Comparison of ENCODE assay signal across 8 cellular contexts in genomic region chr21:41878831-41879189, GRCh38. TPM values are rescaled to one million over a fixed set of nuclear protein-coding genes. Genes with fewer than 3 reads are reported as not detected.
DNase-seq lines count a peak whose midpoint lies in the region; ATAC-seq lines count a peak whose summit lies in the region.

No MANE protein-coding gene starts in this region.

- H3K9me3 ChIP-seq in effector memory CD4-positive, alpha-beta T cell (ENCODE audit: control insufficient read depth, low read length), result no peaks in the 10 kb centered on the region
- no peaks in the 10 kb centered on the region for H3K9me3 ChIP-seq in mesodermal cell (ENCODE audit: control insufficient read depth, low read length)

- DNase-seq in AG20443 (ENCODE audit: low spot score), result peak; percentile 94
- DNase-seq in NCI-H510A treated with DMSO at 0.1 percent for 48 hours (lab: John Stamatoyannopoulos, UW), result peak; percentile 66
- peak; percentile 82 for DNase-seq in activated CD4-positive, alpha-beta memory T cell treated with anti-CD3 and anti-CD28 coated beads, Interleukin-2, amount 10 ng/mL, durations not matched to agents 7 days and 5 days
- DNase-seq in effector memory CD4-positive, alpha-beta T cell, result peak; percentile 61 to 70 (median 63)
- peak; percentile 53 for DNase-seq in stimulated activated CD8-positive, alpha-beta memory T cell treated with anti-CD3 and anti-CD28 coated beads, Interleukin-15, amount 100 ng/mL, for 24 hours (ENCODE audit: low read depth)

- POLR2A ChIA-PET in activated CD4-positive, alpha-beta memory T cell treated with anti-CD3 and anti-CD28 coated beads, Interleukin-2, amount 10 ng/mL, durations not matched to agents 7 days and 5 days (lab: Charles Lee), result interaction anchor here (1.2 to 3.1 kb wide), 6 partner anchors 10 to 239 kb away, joined by 3 to 27 read pairs (median 11); partner anchors contain the start of gene ZBTB21

- H3K36me3 ChIP-seq in effector memory CD4-positive, alpha-beta T cell (ENCODE audit: control insufficient read depth, insufficient read depth, low read length), result no peaks in the 10 kb centered on the region
- no peaks in the 10 kb centered on the region for H3K36me3 ChIP-seq in mesodermal cell (ENCODE audit: control insufficient read depth, insufficient read depth, low read length)

- H3K9me3 Mint-ChIP-seq in activated CD4-positive, alpha-beta memory T cell treated with anti-CD3 and anti-CD28 coated beads, Interleukin-2, amount 10 ng/mL, durations not matched to agents 7 days and 5 days, result no peaks in the 10 kb centered on the region

- no peak overlapping the region for H3K27ac Mint-ChIP-seq in activated CD4-positive, alpha-beta memory T cell treated with anti-CD3 and anti-CD28 coated beads, Interleukin-2, amount 10 ng/mL, durations not matched to agents 7 days and 5 days

- H3K27me3 ChIP-seq in effector memory CD4-positive, alpha-beta T cell (replicated peaks; ENCODE audit: control insufficient read depth, insufficient read depth, low read length, poor library complexity, severe bottlenecking), result no peaks in the 10 kb centered on the region

- H3K4me3 Mint-ChIP-seq in activated CD4-positive, alpha-beta memory T cell treated with anti-CD3 and anti-CD28 coated beads, Interleukin-2, amount 10 ng/mL, durations not matched to agents 7 days and 5 days, result peak overlapping the region; percentile 65

- CTCF ChIA-PET in activated CD4-positive, alpha-beta memory T cell treated with anti-CD3 and anti-CD28 coated beads, Interleukin-2, amount 10 ng/mL, durations not matched to agents 7 days and 5 days (lab: Charles Lee), result interaction anchor here (0.6 to 2.2 kb wide), 2 partner anchors 21 to 229 kb away, joined by 3 to 7 read pairs; no protein-coding TSS in a partner anchor

- H3K27me3 Mint-ChIP-seq in activated CD4-positive, alpha-beta memory T cell treated with anti-CD3 and anti-CD28 coated beads, Interleukin-2, amount 10 ng/mL, durations not matched to agents 7 days and 5 days, result no peaks in the 10 kb centered on the region

- peak overlapping the region; percentile 65 for H3K4me3 ChIP-seq in effector memory CD4-positive, alpha-beta T cell (ENCODE audit: insufficient read depth, low read depth, low read length, poor library complexity, severe bottlenecking)
- H3K4me3 ChIP-seq in mesodermal cell (ENCODE audit: extremely low read depth, insufficient read depth, low read length, poor library complexity, severe bottlenecking), result peak overlapping the region; percentile 70

- H3K27ac ChIP-seq in effector memory CD4-positive, alpha-beta T cell (ENCODE audit: insufficient read depth, low read length, poor library complexity, severe bottlenecking), result no peak overlapping the region
- H3K27ac ChIP-seq in mesodermal cell (ENCODE audit: low read depth, low read length, severe bottlenecking), result no peak overlapping the region

- 0% methylated on average over 40 to 48 of the region's 65 CpGs for WGBS in mesodermal cell (ENCODE audit: insufficient coverage in 2 of 2), 2 experiments

- peaks cover 2% of the 10 kb centered on the region for H3K36me3 Mint-ChIP-seq in activated CD4-positive, alpha-beta memory T cell treated with anti-CD3 and anti-CD28 coated beads, Interleukin-2, amount 10 ng/mL, durations not matched to agents 7 days and 5 days (ENCODE audit: low read depth)

- ATAC-seq in GM18868 (IDR thresholded peaks at IDR 0.05; ENCODE audit: unreplicated experiment), result peak; percentile 60
- peak; percentile 51 for ATAC-seq in HG03139 (IDR thresholded peaks at IDR 0.05; ENCODE audit: unreplicated experiment)

- H3K4me1 ChIP-seq in effector memory CD4-positive, alpha-beta T cell (ENCODE audit: control insufficient read depth, insufficient read depth, low read length, poor library complexity, severe bottlenecking), result peaks cover 7% of the 10 kb centered on the region
- peaks cover 5% of the 10 kb centered on the region for H3K4me1 ChIP-seq in mesodermal cell (ENCODE audit: control insufficient read depth, insufficient read depth, low read length, poor library complexity, severe bottlenecking)

- peaks cover 25% of the 10 kb centered on the region for H3K4me1 Mint-ChIP-seq in activated CD4-positive, alpha-beta memory T cell treated with anti-CD3 and anti-CD28 coated beads, Interleukin-2, amount 10 ng/mL, durations not matched to agents 7 days and 5 days

RNA-seq across cellular contexts. Expression of gene PRDM15, which starts 0.3 kb away (rescaled TPM):
- total RNA-seq in activated CD4-positive, alpha-beta memory T cell treated with anti-CD3 and anti-CD28 coated beads, Interleukin-2, amount 10 ng/mL, durations not matched to agents 7 days and 5 days, result 1 to 10 TPM; 7.0 to 8.1 TPM
- 7.1 TPM for polyA plus RNA-seq in mesodermal cell (2013, experiment 1 of 2)
- polyA plus RNA-seq in mesodermal cell (2013, experiment 2 of 2), result 4.8 TPM
